10 cellular contexts compared by ENCODE assay signal in genomic region chr12:89893972-89894706, GRCh38.
DNase-seq lines count a peak whose midpoint lies in the region; ATAC-seq and TF ChIP-seq lines count a peak whose summit lies in the region.
"Had no signal": no experiment of that assay in that cellular context is flagged by ENCODE, and none has a peak within 500 bp of the region (broad histone marks: within the 10 kb centered on the region; RNA-seq: fewer than 3 reads in every experiment).

No MANE protein-coding gene starts in this region.

- peaks cover 17% of the 10 kb centered on the region for H3K4me1 Mint-ChIP-seq in MCF 10A (ENCODE audit: insufficient read depth, unreplicated experiment)
- peaks cover 36% of the 10 kb centered on the region for H3K4me1 Mint-ChIP-seq in activated B cell treated with CpG ODN at 0.5 μM for 24 hours
- peaks cover 18% of the 10 kb centered on the region for H3K4me1 Mint-ChIP-seq in progenitor cell of endocrine pancreas (ENCODE audit: low read depth)

- BruUV-seq in MCF 10A (replicated peaks; lab: Mats Ljungman, UMichigan), result TSS peak; percentile 96

- peak; percentile 14 for ATAC-seq in activated B cell treated with CpG ODN at 0.5 μM for 24 hours (ENCODE audit: low read depth)
- ATAC-seq: Panc1 had no signal

- H3K27me3 Mint-ChIP-seq in MCF 10A (ENCODE audit: insufficient read depth, unreplicated experiment), result no peaks in the 10 kb centered on the region
- no peaks in the 10 kb centered on the region for H3K27me3 Mint-ChIP-seq in activated B cell treated with CpG ODN at 0.5 μM for 24 hours
- no peaks in the 10 kb centered on the region for H3K27me3 Mint-ChIP-seq in progenitor cell of endocrine pancreas

- no peak for TF ChIP-seq POLR2A in breast epithelium (IDR thresholded peaks at IDR 0.05)

- H3K4me1 ChIP-seq in breast epithelium (no peaks in the 10 kb centered on the region), BE2C (no peaks in the 10 kb centered on the region)

- H3K4me3 Mint-ChIP-seq in MCF 10A (ENCODE audit: unreplicated experiment) (no peak overlapping the region), activated B cell treated with CpG ODN at 0.5 μM for 24 hours (peak overlapping the region; percentile 21), progenitor cell of endocrine pancreas (ENCODE audit: low read depth) (no peak overlapping the region)

- CTCF ChIA-PET in MCF 10A (lab: Yijun Ruan, JAX), result interaction anchor here (0.5 kb wide), 1 partner anchor 170 kb away, joined by 3 read pairs; no protein-coding TSS in a partner anchor
- CTCF ChIA-PET in activated B cell treated with CpG ODN at 0.5 μM for 24 hours (lab: Charles Lee), result interaction anchor here (1.2 to 1.3 kb wide), 2 partner anchors 10 to 350 kb away, joined by 3 to 4 read pairs; no protein-coding TSS in a partner anchor

- TF ChIP-seq CTCF in MCF 10A (IDR thresholded peaks at IDR 0.05; ENCODE audit: unreplicated experiment) (no peak), breast epithelium (IDR thresholded peaks at IDR 0.05) (no peak), activated B cell treated with CpG ODN at 0.5 μM for 24 hours (IDR thresholded peaks at IDR 0.05) (no peak), fibroblast of the aortic adventitia (IDR thresholded peaks at IDR 0.05; ENCODE audit: insufficient read depth, low read length) (no peak), progenitor cell of endocrine pancreas (IDR thresholded peaks at IDR 0.05; ENCODE audit: unreplicated experiment) (no peak), BE2C (IDR thresholded peaks at IDR 0.05; ENCODE audit: low read depth, low read length) (no peak)

- H3K27me3 ChIP-seq in breast epithelium, result no peaks in the 10 kb centered on the region
- H3K27me3 ChIP-seq in BE2C, result no peaks in the 10 kb centered on the region

- no peaks in the 10 kb centered on the region for H3K36me3 ChIP-seq in breast epithelium
- H3K36me3 ChIP-seq in BE2C, result no peaks in the 10 kb centered on the region

- H3K9me3 Mint-ChIP-seq in MCF 10A (ENCODE audit: unreplicated experiment) (no peaks in the 10 kb centered on the region), activated B cell treated with CpG ODN at 0.5 μM for 24 hours (peaks cover 9% of the 10 kb centered on the region), progenitor cell of endocrine pancreas (ENCODE audit: low read depth) (peaks cover 5% of the 10 kb centered on the region)

- DNase-seq in MCF 10A (ENCODE audit: unreplicated experiment) (peak; percentile 42), breast epithelium (ENCODE audit: low spot score in 2 of 2) (no peak), activated B cell treated with CpG ODN at 0.5 μM for 24 hours (no peak), fibroblast of the aortic adventitia (ENCODE audit: low read depth) (peak; percentile 82), superior temporal gyrus (ENCODE audit: extremely low spot score) (peak; percentile 46), progenitor cell of endocrine pancreas (ENCODE audit: low spot score, unreplicated experiment) (no peak), T-helper 9 cell (no peak), BE2C (no peak)
- DNase-seq: DMS79 had no signal

- no peak overlapping the region for H3K27ac ChIP-seq in breast epithelium

- H3K36me3 Mint-ChIP-seq in MCF 10A (ENCODE audit: insufficient read depth, unreplicated experiment) (no peaks in the 10 kb centered on the region), activated B cell treated with CpG ODN at 0.5 μM for 24 hours (ENCODE audit: low read depth) (no peaks in the 10 kb centered on the region), progenitor cell of endocrine pancreas (ENCODE audit: insufficient read depth) (peaks cover 1% of the 10 kb centered on the region)

- no peaks in the 10 kb centered on the region for H3K9me3 ChIP-seq in breast epithelium
- no peaks in the 10 kb centered on the region for H3K9me3 ChIP-seq in BE2C

- H3K27ac Mint-ChIP-seq in MCF 10A (ENCODE audit: low read depth, unreplicated experiment) (peak overlapping the region; percentile 80), activated B cell treated with CpG ODN at 0.5 μM for 24 hours (peak overlapping the region; percentile 72), progenitor cell of endocrine pancreas (no peak overlapping the region)

- no peak overlapping the region for H3K4me3 ChIP-seq in breast epithelium
- H3K4me3 ChIP-seq in fibroblast of the aortic adventitia (ENCODE audit: low read depth, low read length), result no peak overlapping the region
- no peak overlapping the region for H3K4me3 ChIP-seq in BE2C (ENCODE audit: low read depth, low read length)

- POLR2A ChIA-PET in MCF 10A (lab: Yijun Ruan, JAX) (interaction anchor here (0.6 to 1.1 kb wide), 2 partner anchors 185 to 913 kb away, joined by 3 to 6 read pairs; partner anchors contain the start of gene ATP2B1), activated B cell treated with CpG ODN at 0.5 μM for 24 hours (lab: Charles Lee) (interaction anchor here (0.9 to 1.8 kb wide), 3 partner anchors 14 to 24 kb away, joined by 3 to 8 read pairs (median 7); no protein-coding TSS in a partner anchor)

- intact Hi-C loops in MCF 10A (cut with micrococcal nuclease) (loop anchor here (1.0 to 5.0 kb wide), 4 partner anchors 54 to 208 kb away; no protein-coding TSS in a partner anchor), breast epithelium (cut with DNase I; ENCODE audit: low total_unique reads) (no loop called here), activated B cell treated with CpG ODN at 0.5 μM for 24 hours (cut with micrococcal nuclease) (loop anchor here (2.0 kb wide), 1 partner anchor 13 kb away; no protein-coding TSS in a partner anchor)

Comparison
In these comparisons a context has a peak if more than half of its experiments do, and no peak if none do; other contexts are left out.
1. DNase-seq: peak in MCF 10A (single experiment), fibroblast of the aortic adventitia (single experiment) and superior temporal gyrus (single experiment); none in breast epithelium (0 of 2), activated B cell treated with CpG ODN at 0.5 μM for 24 hours (single experiment), progenitor cell of endocrine pancreas (single experiment), T-helper 9 cell (single experiment) and BE2C (single experiment).